ENCODE assay signal across 14 cellular contexts in the genomic region with DNA sequence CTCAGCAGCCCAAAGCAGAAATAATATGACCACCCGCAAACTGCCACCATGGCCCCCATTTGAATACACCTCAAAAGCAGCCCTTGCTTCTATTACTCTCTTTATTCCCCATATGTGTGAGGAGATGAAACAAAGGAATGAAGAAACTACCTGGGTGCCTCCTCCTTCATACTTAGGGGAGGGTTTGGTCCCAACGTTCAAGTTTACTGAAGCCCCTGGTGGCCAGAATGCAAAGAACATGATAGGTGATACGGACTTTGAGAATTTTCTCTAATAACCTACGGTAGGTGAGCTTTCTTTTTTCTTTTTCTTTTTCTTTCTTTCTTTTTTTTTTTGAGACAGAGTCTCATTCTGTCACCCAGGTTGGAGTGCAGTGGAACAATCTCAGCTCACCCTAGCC.
DNase-seq lines count a peak whose midpoint lies in the region; ATAC-seq and TF ChIP-seq lines count a peak whose summit lies in the region.
"Had no signal": no experiment of that assay in that cellular context is flagged by ENCODE, and none has a peak within 500 bp of the region (broad histone marks: within the 10 kb centered on the region; RNA-seq: fewer than 3 reads in every experiment).

No MANE protein-coding gene starts in this region.

- H3K4me1 ChIP-seq in NT2/D1 (ENCODE audit: insufficient read depth, insufficient read length): no peaks in the 10 kb centered on the region
- H3K4me1 ChIP-seq: adrenal gland, right atrium auricular region had no signal

- H3K9me3 Mint-ChIP-seq in type B pancreatic cell: peaks cover 4% of the 10 kb centered on the region

- H3K4me3 ChIP-seq in NT2/D1 (ENCODE audit: insufficient read length, low read depth): no peak overlapping the region
- no peak overlapping the region for H3K4me3 ChIP-seq in fibroblast of mammary gland (ENCODE audit: control insufficient read depth, low read depth, low read length)
- H3K4me3 ChIP-seq: adrenal gland, MG63, right atrium auricular region had no signal

- H3K36me3 Mint-ChIP-seq in type B pancreatic cell: no peaks in the 10 kb centered on the region

- DNase-seq in activated CD4-positive, alpha-beta T cell treated with anti-CD3 and anti-CD28 coated beads for 48 hours: peak; percentile 9
- DNase-seq in activated CD4-positive, alpha-beta T cell treated with anti-CD3 and anti-CD28 coated beads for 4 hours: no peak
- DNase-seq in NT2/D1 (ENCODE audit: low read depth, low spot score) (peak; percentile 13), fibroblast of mammary gland (ENCODE audit: low read depth) (no peak), type B pancreatic cell (ENCODE audit: extremely low spot score, unreplicated experiment) (no peak), putamen (ENCODE audit: low spot score) (no peak)
- DNase-seq: adrenal gland; AML-193; effector CD4-positive, alpha-beta T cell; HCEC 1CT; MG63 had no signal

- no peak for ATAC-seq in HG03135 (IDR thresholded peaks at IDR 0.05; ENCODE audit: unreplicated experiment)
- no peak for ATAC-seq in HG02763 (IDR thresholded peaks at IDR 0.05; ENCODE audit: unreplicated experiment)

- H3K27me3 ChIP-seq in NT2/D1 (ENCODE audit: insufficient read depth, insufficient read length): no peaks in the 10 kb centered on the region
- H3K27me3 ChIP-seq: adrenal gland, MG63, right atrium auricular region had no signal

- no peaks in the 10 kb centered on the region for H3K4me1 Mint-ChIP-seq in type B pancreatic cell (ENCODE audit: unreplicated experiment)

- TF ChIP-seq CTCF in fibroblast of mammary gland (conservative IDR thresholded peaks at IDR 0.05; ENCODE audit: control insufficient read depth, insufficient read depth, low read depth, low read length) (peak; percentile 22), type B pancreatic cell (conservative IDR thresholded peaks at IDR 0.05) (peak; percentile 60)

- H3K9ac ChIP-seq in NT2/D1 (ENCODE audit: insufficient read length, low read depth): no peak overlapping the region

- H3K36me3 ChIP-seq in NT2/D1 (ENCODE audit: insufficient read depth, insufficient read length, low read length): no peaks in the 10 kb centered on the region
- H3K36me3 ChIP-seq: adrenal gland, MG63, right atrium auricular region had no signal

- H3K9me3 ChIP-seq in NT2/D1 (ENCODE audit: insufficient read depth, low read length): no peaks in the 10 kb centered on the region
- H3K9me3 ChIP-seq: adrenal gland, MG63 had no signal

- peaks cover 3% of the 10 kb centered on the region for H3K27me3 Mint-ChIP-seq in type B pancreatic cell

- no peak overlapping the region for H3K4me3 Mint-ChIP-seq in type B pancreatic cell

- no peak overlapping the region for H3K27ac Mint-ChIP-seq in type B pancreatic cell

Comparison
In these comparisons a context has a peak if more than half of its experiments do, and no peak if none do; other contexts are left out.
1. DNase-seq: peak in activated CD4-positive, alpha-beta T cell treated with anti-CD3 and anti-CD28 coated beads for 48 hours (single experiment) and NT2/D1 (single experiment); none in activated CD4-positive, alpha-beta T cell treated with anti-CD3 and anti-CD28 coated beads for 4 hours (0 of 2), fibroblast of mammary gland (single experiment), type B pancreatic cell (single experiment) and putamen (single experiment).